19 cellular contexts compared by ENCODE assay signal in genomic region chr4:6035786-6036185, GRCh38. TPM values are rescaled to one million over a fixed set of nuclear protein-coding genes. Genes with fewer than 3 reads are reported as not detected.
DNase-seq lines count a peak whose midpoint lies in the region; FAIRE-seq and TF ChIP-seq lines count a peak whose summit lies in the region.
"Had no signal": no experiment of that assay in that cellular context is flagged by ENCODE, and none has a peak within 500 bp of the region (broad histone marks: within the 10 kb centered on the region; RNA-seq: fewer than 3 reads in every experiment).

No MANE protein-coding gene starts in this region.

- no peak for FAIRE-seq in kidney (lab: Jason Lieb, UNC)
- FAIRE-seq: A204.1 had no signal

- DNase-seq in NCI-H69 (lab: John Stamatoyannopoulos, UW), result peak; percentile 5
- DNase-seq in kidney, result peak; percentile 60
- peak; percentile 74 for DNase-seq in spleen
- no peak for DNase-seq in CD1c-positive myeloid dendritic cell (ENCODE audit: extremely low spot score)
- DNase-seq in GM10248 (ENCODE audit: extremely low spot score), result no peak
- no peak for DNase-seq in NCI-H1930 (lab: John Stamatoyannopoulos, UW)
- DNase-seq: ACHN; AML-193; CD4-positive, alpha-beta memory T cell; DMS153; DMS79; GDM1; HCEC 1CT had no signal

- H3K36me3 ChIP-seq in kidney (ENCODE audit: control insufficient read depth in 1 of 2, insufficient read depth in 2 of 2, low read length in 2 of 2) (no peaks in the 10 kb centered on the region), spleen (no peaks in the 10 kb centered on the region)

- CTCF ChIA-PET in GM10248 (lab: Yijun Ruan, JAX), result no interaction called here

- intact Hi-C loops in kidney (cut with DNase I), result no loop called here
- intact Hi-C loops in spleen (cut with DNase I; ENCODE audit: low total_unique reads), result no loop called here

- H3K9me3 ChIP-seq in kidney (ENCODE audit: control insufficient read depth in 1 of 2, low read length in 2 of 2), result no peaks in the 10 kb centered on the region
- H3K9me3 ChIP-seq in spleen, result no peaks in the 10 kb centered on the region

- no peaks in the 10 kb centered on the region for H3K27me3 ChIP-seq in spleen (replicated peaks in 1 of 7)

- 88 to 94% (median 92%) methylated on average over 15 to 16 of the region's 16 CpGs for WGBS in spleen, 5 donors

- TF ChIP-seq CTCF in kidney (IDR thresholded peaks at IDR 0.05; ENCODE audit: borderline replicate concordance, extremely low read depth, insufficient read depth), result no peak
- no peak for TF ChIP-seq CTCF in spleen (IDR thresholded peaks at IDR 0.05 in 8 of 11, conservative IDR thresholded peaks at IDR 0.05 in 3 of 11)
- no peak for TF ChIP-seq CTCF in GM10248 (IDR thresholded peaks at IDR 0.05; ENCODE audit: control extremely low read depth, extremely low read depth, low read depth, missing control alignments)

- H3K4me3 ChIP-seq in kidney (ENCODE audit: low read length in 2 of 2) (no peak overlapping the region), spleen (no peak overlapping the region)

- peaks cover 14 to 18% of the 10 kb centered on the region in 2 donors for H3K4me1 ChIP-seq in kidney (ENCODE audit: control insufficient read depth in 1 of 2, insufficient read depth in 1 of 2, low read depth in 1 of 2, low read length in 2 of 2)
- H3K4me1 ChIP-seq in spleen, result no peaks in the 10 kb centered on the region

- H3K27ac ChIP-seq in kidney (ENCODE audit: low read depth in 2 of 2, low read length in 2 of 2) (no peak overlapping the region), spleen (no peak overlapping the region)
- H3K27ac ChIP-seq: C4-2B, HL-60 had no signal

- TF ChIP-seq POLR2A in spleen (IDR thresholded peaks at IDR 0.05), result no peak

- H3K9ac ChIP-seq in kidney (ENCODE audit: low read length in 2 of 2), result no peak overlapping the region

- POLR2A ChIA-PET in GM10248 (lab: Yijun Ruan, JAX), result no interaction called here

RNA-seq across cellular contexts. Expression of gene C4orf50, which starts 17.6 kb away (rescaled TPM):
- total RNA-seq in kidney (0.16 TPM), spleen (1 to 10 TPM in 1 of 7 donors, under 1 TPM in 6; 0.20 to 2.5 (median 0.60) TPM)
- polyA plus RNA-seq in kidney (ENCODE audit: insufficient read depth, low read depth, low replicate concordance) (not detected), spleen (under 1 TPM; 0.02 to 0.03 (median 0.02) TPM)
- total RNA-seq: Daoy, HT1080 had no signal
- polyA plus RNA-seq: BJ had no signal

Comparison
In these comparisons a context has a peak if more than half of its experiments do, and no peak if none do; other contexts are left out.
1. DNase-seq: peak in NCI-H69 (single experiment), kidney (single experiment) and spleen (single experiment); none in CD1c-positive myeloid dendritic cell (single experiment), GM10248 (single experiment) and NCI-H1930 (0 of 2).